Comparison of ENCODE assay signal across 22 cellular contexts in the genomic region with DNA sequence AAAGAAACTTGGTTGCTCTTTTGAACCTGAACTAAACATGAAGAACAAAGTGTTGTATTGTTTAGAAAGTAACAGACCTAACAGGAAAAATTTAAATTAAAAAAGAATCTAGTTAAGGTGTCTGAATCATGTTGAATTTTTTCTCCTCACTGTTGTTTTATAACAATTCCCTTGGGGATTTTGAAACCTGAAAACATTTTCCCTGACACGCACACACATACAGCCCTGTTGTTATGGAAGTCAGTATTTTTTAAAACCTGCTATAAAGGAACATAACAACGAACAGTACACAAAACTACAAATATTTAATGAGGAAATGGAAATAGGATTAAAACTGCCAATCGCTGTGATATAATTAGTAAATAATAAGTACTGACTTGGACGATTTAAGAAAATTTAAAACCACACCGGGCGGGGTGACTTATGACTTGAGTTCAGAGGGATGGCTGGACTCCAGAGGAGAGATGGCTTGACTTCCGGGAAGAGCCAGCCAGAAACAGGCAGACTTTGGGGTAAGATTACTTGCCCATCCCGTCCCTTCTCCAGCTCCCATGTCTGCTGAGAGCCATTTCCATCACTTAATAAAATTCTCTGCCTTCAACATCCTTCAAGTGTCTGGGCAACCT. TPM values are rescaled to one million over a fixed set of nuclear protein-coding genes. Genes with fewer than 3 reads are reported as not detected.
DNase-seq lines count a peak whose midpoint lies in the region; ATAC-seq, FAIRE-seq and TF ChIP-seq lines count a peak whose summit lies in the region.
"Had no signal": no experiment of that assay in that cellular context is flagged by ENCODE, and none has a peak within 500 bp of the region (broad histone marks: within the 10 kb centered on the region; RNA-seq: fewer than 3 reads in every experiment).

No MANE protein-coding gene starts in this region.

- H3K4me3 ChIP-seq in thoracic aorta, result peak overlapping the region; percentile 22
- H3K4me3 ChIP-seq: Peyer's patch, sigmoid colon, upper lobe of right lung had no signal

- no peak for DNase-seq in activated naive CD8-positive, alpha-beta T cell treated with anti-CD3 and anti-CD28 coated beads, Interleukin-2, amount 50 U/mL, for 24 hours
- DNase-seq in activated naive CD8-positive, alpha-beta T cell treated with anti-CD3 and anti-CD28 coated beads for 36 hours, result no peak
- no peak for DNase-seq in frontal cortex (ENCODE audit: low spot score in 2 of 2)
- no peak for DNase-seq in thoracic aorta (ENCODE audit: low spot score)
- no peak for DNase-seq in GM13977 (ENCODE audit: low spot score)
- DNase-seq in activated T-helper 2 cell treated with anti-CD3 and anti-CD28 coated beads, Interferon-gamma antibody, Interleukin-2, Interleukin-4, amounts not matched to agents 10 μg/mL and 5 μg/mL and 100 μg/mL, durations not matched to agents 14 hours and 24 hours and 36 hours (ENCODE audit: low spot score), result no peak
- DNase-seq in stimulated activated CD4-positive, alpha-beta T cell treated with anti-CD3 and anti-CD28 coated beads, Interleukin-1b, Interleukin-23, amount 100 ng/mL, for 48 hours, result no peak
- DNase-seq: ACHN; activated gamma-delta T cell; Caco-2; endodermal cell; H7; mesendoderm; MM.1S; NCI-H2081 treated with DMSO at 0.1 percent for 48 hours; Peyer's patch; sigmoid colon; stimulated activated CD4-positive, alpha-beta T cell treated with anti-CD3 and anti-CD28 coated beads, Interleukin-2, amount 100 ng/mL, for 48 hours; upper lobe of right lung had no signal

- FAIRE-seq in frontal cortex (lab: Jason Lieb, UNC), result peak; percentile 54
- FAIRE-seq: bronchial epithelial cell had no signal

- peaks cover 24% of the 10 kb centered on the region for H3K36me3 Mint-ChIP-seq in activated naive CD8-positive, alpha-beta T cell
- H3K36me3 Mint-ChIP-seq in activated naive CD8-positive, alpha-beta T cell treated with anti-CD3 and anti-CD28 coated beads, Interleukin-2, amount 50 U/mL, for 24 hours (ENCODE audit: low read depth), result peaks cover 36% of the 10 kb centered on the region
- H3K36me3 Mint-ChIP-seq in activated naive CD8-positive, alpha-beta T cell treated with anti-CD3 and anti-CD28 coated beads for 36 hours, result peaks cover 49% of the 10 kb centered on the region
- peaks cover 59% of the 10 kb centered on the region for H3K36me3 Mint-ChIP-seq in activated T-helper 2 cell treated with anti-CD3 and anti-CD28 coated beads, Interferon-gamma antibody, Interleukin-2, Interleukin-4, amounts not matched to agents 10 μg/mL and 5 μg/mL and 100 μg/mL, durations not matched to agents 14 hours and 24 hours and 36 hours (ENCODE audit: low read depth)

- H3K9me3 Mint-ChIP-seq in activated naive CD8-positive, alpha-beta T cell (ENCODE audit: low read depth), result peaks cover 5% of the 10 kb centered on the region
- no peaks in the 10 kb centered on the region for H3K9me3 Mint-ChIP-seq in activated naive CD8-positive, alpha-beta T cell treated with anti-CD3 and anti-CD28 coated beads, Interleukin-2, amount 50 U/mL, for 24 hours
- no peaks in the 10 kb centered on the region for H3K9me3 Mint-ChIP-seq in activated naive CD8-positive, alpha-beta T cell treated with anti-CD3 and anti-CD28 coated beads for 36 hours
- H3K9me3 Mint-ChIP-seq in activated T-helper 2 cell treated with anti-CD3 and anti-CD28 coated beads, Interferon-gamma antibody, Interleukin-2, Interleukin-4, amounts not matched to agents 10 μg/mL and 5 μg/mL and 100 μg/mL, durations not matched to agents 14 hours and 24 hours and 36 hours, result no peaks in the 10 kb centered on the region
- H3K9me3 Mint-ChIP-seq: endodermal cell had no signal

- peaks cover 4% of the 10 kb centered on the region for H3K36me3 ChIP-seq in thoracic aorta

- in situ Hi-C loops in GM13977 (cut with MboI; ENCODE audit: low pct_unique_long_range_greater_than_20kb, low sequenced_read_pairs, unreplicated experiment), result no loop called here

- H3K27me3 ChIP-seq in thoracic aorta (replicated peaks; ENCODE audit: insufficient read depth), result no peaks in the 10 kb centered on the region
- H3K27me3 ChIP-seq: neutrophil, Peyer's patch, sigmoid colon, upper lobe of right lung had no signal

- peaks cover 15 to 32% of the 10 kb centered on the region in 2 donors for H3K4me1 ChIP-seq in thoracic aorta (ENCODE audit: control insufficient read depth in 1 of 2, low read depth in 2 of 2)
- H3K4me1 ChIP-seq: sigmoid colon had no signal

- peak overlapping the region; percentile 66 to 72 for H3K27ac ChIP-seq in thoracic aorta
- H3K27ac ChIP-seq: neutrophil, Peyer's patch, sigmoid colon, upper lobe of right lung had no signal

- peak overlapping the region; percentile 88 for H3K27ac Mint-ChIP-seq in activated naive CD8-positive, alpha-beta T cell
- H3K27ac Mint-ChIP-seq in activated naive CD8-positive, alpha-beta T cell treated with anti-CD3 and anti-CD28 coated beads, Interleukin-2, amount 50 U/mL, for 24 hours, result no peak overlapping the region
- peak overlapping the region; percentile 89 for H3K27ac Mint-ChIP-seq in activated naive CD8-positive, alpha-beta T cell treated with anti-CD3 and anti-CD28 coated beads for 36 hours
- no peak overlapping the region for H3K27ac Mint-ChIP-seq in activated T-helper 2 cell treated with anti-CD3 and anti-CD28 coated beads, Interferon-gamma antibody, Interleukin-2, Interleukin-4, amounts not matched to agents 10 μg/mL and 5 μg/mL and 100 μg/mL, durations not matched to agents 14 hours and 24 hours and 36 hours
- H3K27ac Mint-ChIP-seq: endodermal cell had no signal

- no peaks in the 10 kb centered on the region for H3K9me3 ChIP-seq in thoracic aorta
- H3K9me3 ChIP-seq: Caco-2, neutrophil, Peyer's patch, sigmoid colon, upper lobe of right lung had no signal

- H3K4me3 Mint-ChIP-seq in activated naive CD8-positive, alpha-beta T cell, result no peak overlapping the region
- H3K4me3 Mint-ChIP-seq in activated naive CD8-positive, alpha-beta T cell treated with anti-CD3 and anti-CD28 coated beads, Interleukin-2, amount 50 U/mL, for 24 hours, result no peak overlapping the region
- no peak overlapping the region for H3K4me3 Mint-ChIP-seq in activated naive CD8-positive, alpha-beta T cell treated with anti-CD3 and anti-CD28 coated beads for 36 hours
- H3K4me3 Mint-ChIP-seq in activated T-helper 2 cell treated with anti-CD3 and anti-CD28 coated beads, Interferon-gamma antibody, Interleukin-2, Interleukin-4, amounts not matched to agents 10 μg/mL and 5 μg/mL and 100 μg/mL, durations not matched to agents 14 hours and 24 hours and 36 hours (ENCODE audit: low read depth), result no peak overlapping the region
- H3K4me3 Mint-ChIP-seq: endodermal cell had no signal

- H3K4me1 Mint-ChIP-seq in activated naive CD8-positive, alpha-beta T cell (ENCODE audit: low read depth), result peaks cover 88% of the 10 kb centered on the region
- H3K4me1 Mint-ChIP-seq in activated naive CD8-positive, alpha-beta T cell treated with anti-CD3 and anti-CD28 coated beads, Interleukin-2, amount 50 U/mL, for 24 hours, result peaks cover 72% of the 10 kb centered on the region
- peaks cover 73% of the 10 kb centered on the region for H3K4me1 Mint-ChIP-seq in activated naive CD8-positive, alpha-beta T cell treated with anti-CD3 and anti-CD28 coated beads for 36 hours
- peaks cover 55% of the 10 kb centered on the region for H3K4me1 Mint-ChIP-seq in activated T-helper 2 cell treated with anti-CD3 and anti-CD28 coated beads, Interferon-gamma antibody, Interleukin-2, Interleukin-4, amounts not matched to agents 10 μg/mL and 5 μg/mL and 100 μg/mL, durations not matched to agents 14 hours and 24 hours and 36 hours (ENCODE audit: low read depth)

- intact Hi-C loops in activated T-helper 2 cell treated with anti-CD3 and anti-CD28 coated beads, Interferon-gamma antibody, Interleukin-2, Interleukin-4, amounts not matched to agents 10 μg/mL and 5 μg/mL and 100 μg/mL, durations not matched to agents 14 hours and 24 hours and 36 hours (cut with micrococcal nuclease), result no loop called here

- H3K27me3 Mint-ChIP-seq in activated naive CD8-positive, alpha-beta T cell, result no peaks in the 10 kb centered on the region
- no peaks in the 10 kb centered on the region for H3K27me3 Mint-ChIP-seq in activated naive CD8-positive, alpha-beta T cell treated with anti-CD3 and anti-CD28 coated beads, Interleukin-2, amount 50 U/mL, for 24 hours
- H3K27me3 Mint-ChIP-seq in activated naive CD8-positive, alpha-beta T cell treated with anti-CD3 and anti-CD28 coated beads for 36 hours, result no peaks in the 10 kb centered on the region
- H3K27me3 Mint-ChIP-seq in activated T-helper 2 cell treated with anti-CD3 and anti-CD28 coated beads, Interferon-gamma antibody, Interleukin-2, Interleukin-4, amounts not matched to agents 10 μg/mL and 5 μg/mL and 100 μg/mL, durations not matched to agents 14 hours and 24 hours and 36 hours (ENCODE audit: low read depth), result no peaks in the 10 kb centered on the region

- no peak for ATAC-seq in activated naive CD8-positive, alpha-beta T cell treated with anti-CD3 and anti-CD28 coated beads, Interleukin-2, amount 50 U/mL, for 24 hours
- no peak for ATAC-seq in thoracic aorta (ENCODE audit: insufficient number of reproducible peaks, low FRiP score, low read depth)
- ATAC-seq: upper lobe of right lung had no signal

- TF ChIP-seq CTCF in thoracic aorta (IDR thresholded peaks at IDR 0.05) (no peak), GM13977 (IDR thresholded peaks at IDR 0.05; ENCODE audit: extremely low read depth, insufficient read depth, missing control alignments) (no peak)

RNA-seq across cellular contexts. Expression of a gene that starts 16.2 kb away (rescaled TPM):
- 100 to 1,000 TPM; 136 to 142 TPM for total RNA-seq in activated naive CD8-positive, alpha-beta T cell treated with anti-CD3 and anti-CD28 coated beads for 36 hours
- total RNA-seq in frontal cortex (26.9 TPM), thoracic aorta (10 to 100 TPM in 1 of 2 donors, 1 to 10 TPM in 1; 3.5 to 13.8 TPM)
- total RNA-seq in activated T-helper 2 cell treated with anti-CD3 and anti-CD28 coated beads, Interferon-gamma antibody, Interleukin-2, Interleukin-4, amounts not matched to agents 10 μg/mL and 5 μg/mL and 100 μg/mL, durations not matched to agents 14 hours and 24 hours and 36 hours, result 135 and 137 TPM in 2 replicates

Comparison
In these comparisons a context has a peak if more than half of its experiments do, and no peak if none do; other contexts are left out.
1. H3K27ac Mint-ChIP-seq: peak in activated naive CD8-positive, alpha-beta T cell (single experiment) and activated naive CD8-positive, alpha-beta T cell treated with anti-CD3 and anti-CD28 coated beads for 36 hours (single experiment); none in activated naive CD8-positive, alpha-beta T cell treated with anti-CD3 and anti-CD28 coated beads, Interleukin-2, amount 50 U/mL, for 24 hours (single experiment) and activated T-helper 2 cell treated with anti-CD3 and anti-CD28 coated beads, Interferon-gamma antibody, Interleukin-2, Interleukin-4, amounts not matched to agents 10 μg/mL and 5 μg/mL and 100 μg/mL, durations not matched to agents 14 hours and 24 hours and 36 hours (single experiment).